ENCODE assay signal across 24 cellular contexts in genomic region chr20:23095504-23095903, GRCh38. TPM values are rescaled to one million over a fixed set of nuclear protein-coding genes. Genes with fewer than 3 reads are reported as not detected.
DNase-seq lines count a peak whose midpoint lies in the region; ATAC-seq and TF ChIP-seq lines count a peak whose summit lies in the region.
"Had no signal": no experiment of that assay in that cellular context is flagged by ENCODE, and none has a peak within 500 bp of the region (broad histone marks: within the 10 kb centered on the region; RNA-seq: fewer than 3 reads in every experiment).

No MANE protein-coding gene starts in this region.

- peaks cover 2% of the 10 kb centered on the region for H3K27me3 ChIP-seq in lower lobe of right lung (ENCODE audit: low read depth)
- no peaks in the 10 kb centered on the region for H3K27me3 ChIP-seq in uterus
- H3K27me3 ChIP-seq: BLaER1 had no signal

- intact Hi-C loops in lower lobe of right lung (cut with DNase I) (no loop called here), uterus (cut with DNase I; ENCODE audit: low total_unique reads) (no loop called here)

- no peak for TF ChIP-seq POLR2A in uterus (IDR thresholded peaks at IDR 0.05)

- CTCF ChIA-PET in RWPE1 (lab: Yijun Ruan, JAX): interaction anchor here (0.7 kb wide), 1 partner anchor 98 kb away, joined by 3 read pairs; no protein-coding TSS in a partner anchor

- no peak overlapping the region for H3K4me3 Mint-ChIP-seq in stimulated activated effector memory CD8-positive, alpha-beta T cell treated with anti-CD3 and anti-CD28 coated beads, Interleukin-12 subunit alpha, Interleukin-12 subunit beta, amount 100 ng/mL, for 72 hours
- H3K4me3 Mint-ChIP-seq: CD8-positive, alpha-beta memory T cell had no signal

- H3K9me3 Mint-ChIP-seq in stimulated activated effector memory CD8-positive, alpha-beta T cell treated with anti-CD3 and anti-CD28 coated beads, Interleukin-12 subunit alpha, Interleukin-12 subunit beta, amount 100 ng/mL, for 72 hours: no peaks in the 10 kb centered on the region
- H3K9me3 Mint-ChIP-seq: CD8-positive, alpha-beta memory T cell had no signal

- no peaks in the 10 kb centered on the region for H3K36me3 Mint-ChIP-seq in stimulated activated effector memory CD8-positive, alpha-beta T cell treated with anti-CD3 and anti-CD28 coated beads, Interleukin-12 subunit alpha, Interleukin-12 subunit beta, amount 100 ng/mL, for 72 hours
- H3K36me3 Mint-ChIP-seq: CD8-positive, alpha-beta memory T cell had no signal

- POLR2A ChIA-PET in RWPE1 (lab: Yijun Ruan, JAX; ENCODE audit: low non-redundant PET): no interaction called here

- H3K27ac ChIP-seq in RWPE1: peak overlapping the region; percentile 20; the same call in 1 of the 2 replicates
- no peak overlapping the region for H3K27ac ChIP-seq in lower lobe of right lung
- H3K27ac ChIP-seq in uterus: no peak overlapping the region
- H3K27ac ChIP-seq: BLaER1 had no signal

- H3K4me3 ChIP-seq in epithelial cell of esophagus (ENCODE audit: low read length): peak overlapping the region; percentile 15
- no peak overlapping the region for H3K4me3 ChIP-seq in lower lobe of right lung
- H3K4me3 ChIP-seq in uterus: no peak overlapping the region
- H3K4me3 ChIP-seq: BLaER1, GM12878 had no signal

- ATAC-seq in lower lobe of right lung: no peak
- ATAC-seq in stimulated activated effector memory CD8-positive, alpha-beta T cell treated with anti-CD3 and anti-CD28 coated beads, Interleukin-12 subunit alpha, Interleukin-12 subunit beta, amount 100 ng/mL, for 72 hours: no peak
- ATAC-seq: Panc1, Right ventricle myocardium inferior had no signal

- no peak overlapping the region for H3K27ac Mint-ChIP-seq in stimulated activated effector memory CD8-positive, alpha-beta T cell treated with anti-CD3 and anti-CD28 coated beads, Interleukin-12 subunit alpha, Interleukin-12 subunit beta, amount 100 ng/mL, for 72 hours
- H3K27ac Mint-ChIP-seq: CD8-positive, alpha-beta memory T cell had no signal

- no peaks in the 10 kb centered on the region for H3K36me3 ChIP-seq in lower lobe of right lung
- no peaks in the 10 kb centered on the region for H3K36me3 ChIP-seq in uterus
- H3K36me3 ChIP-seq: BLaER1 had no signal

- no peaks in the 10 kb centered on the region for H3K9me3 ChIP-seq in lower lobe of right lung
- H3K9me3 ChIP-seq in uterus: no peaks in the 10 kb centered on the region
- H3K9me3 ChIP-seq: BLaER1 had no signal

- TF ChIP-seq CTCF in RWPE1 (conservative IDR thresholded peaks at IDR 0.05; ENCODE audit: low read depth): no peak
- TF ChIP-seq CTCF in epithelial cell of esophagus (IDR thresholded peaks at IDR 0.05; ENCODE audit: insufficient read depth, low read depth, low read length, missing control alignments): no peak
- no peak for TF ChIP-seq CTCF in lower lobe of right lung (IDR thresholded peaks at IDR 0.05)
- TF ChIP-seq CTCF in uterus (IDR thresholded peaks at IDR 0.05): no peak

- H3K4me1 ChIP-seq in lower lobe of right lung (peaks cover 12% of the 10 kb centered on the region), uterus (no peaks in the 10 kb centered on the region)
- H3K4me1 ChIP-seq: BLaER1 had no signal

- H3K4me1 Mint-ChIP-seq in stimulated activated effector memory CD8-positive, alpha-beta T cell treated with anti-CD3 and anti-CD28 coated beads, Interleukin-12 subunit alpha, Interleukin-12 subunit beta, amount 100 ng/mL, for 72 hours: no peaks in the 10 kb centered on the region
- H3K4me1 Mint-ChIP-seq: CD8-positive, alpha-beta memory T cell had no signal

- DNase-seq in CD1c-positive myeloid dendritic cell (ENCODE audit: extremely low spot score) (peak; percentile 60), RWPE1 (ENCODE audit: low spot score) (no peak), epithelial cell of esophagus (ENCODE audit: low read depth) (peak; percentile 54), lower lobe of right lung (peak; percentile 63), OCI-M1 (lab: John Stamatoyannopoulos, UW) (no peak), NCI-H1105 (lab: John Stamatoyannopoulos, UW) (no peak), uterus (no peak)
- DNase-seq in stimulated activated effector memory CD8-positive, alpha-beta T cell treated with anti-CD3 and anti-CD28 coated beads, Interleukin-12 subunit alpha, Interleukin-12 subunit beta, amount 100 ng/mL, for 72 hours (ENCODE audit: low spot score in 2 of 2): no peak
- DNase-seq: CD8-positive, alpha-beta memory T cell; DMS53; EL; GOT3; IMR-90; Kasumi-1; NCI-H1417; NCI-H187 treated with DMSO at 0.1 percent for 48 hours; NCI-H345; NCI-H526 had no signal

RNA-seq across cellular contexts. Expression of gene CD93, which starts 9.4 kb away (rescaled TPM):
- total RNA-seq in lower lobe of right lung (99.7 TPM), uterus (100 to 1,000 TPM in 1 of 4 donors, 10 to 100 TPM in 3; 49.1 to 100 (median 76.4) TPM)
- total RNA-seq: SK-MEL-5 had no signal

RNA-seq across cellular contexts. Expression of gene THBD, which starts 46.0 kb away (rescaled TPM):
- total RNA-seq in lower lobe of right lung: 77.6 TPM
- 10 to 100 TPM in 3 of 4 donors, 1 to 10 TPM in 1; 8.6 to 42.6 (median 28.4) TPM for total RNA-seq in uterus
- total RNA-seq: A673, GM12878, IMR-90, SK-MEL-5 had no signal

Comparison
In these comparisons a context has a peak if more than half of its experiments do, and no peak if none do; other contexts are left out.
1. DNase-seq: peak in CD1c-positive myeloid dendritic cell (single experiment), epithelial cell of esophagus (single experiment) and lower lobe of right lung (single experiment); none in RWPE1 (single experiment), OCI-M1 (single experiment), NCI-H1105 (single experiment), uterus (0 of 2) and stimulated activated effector memory CD8-positive, alpha-beta T cell treated with anti-CD3 and anti-CD28 coated beads, Interleukin-12 subunit alpha, Interleukin-12 subunit beta, amount 100 ng/mL, for 72 hours (0 of 2).